In the genomic region with DNA sequence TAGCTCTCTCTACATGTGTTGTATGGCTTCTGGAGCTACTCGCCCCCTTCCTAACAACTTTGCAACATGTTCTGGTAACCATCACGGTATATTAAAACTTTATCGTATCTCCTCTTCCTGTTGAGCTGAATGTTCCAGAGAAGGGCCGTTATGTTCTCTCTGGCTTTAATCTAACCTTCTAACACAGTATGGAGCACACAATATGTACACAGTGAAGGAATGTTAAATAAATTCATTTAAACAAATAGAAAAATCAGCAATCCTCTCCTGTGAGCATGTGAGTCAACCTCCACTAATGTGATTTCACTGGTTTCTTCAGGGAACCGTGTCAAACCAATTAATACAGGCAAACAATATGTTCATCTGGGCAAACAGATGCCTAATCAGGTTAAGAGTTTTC, we compare ENCODE assay signal across 9 cellular contexts.
"Had no signal": no experiment of that assay in that cellular context is flagged by ENCODE, and none has a peak within 500 bp of the region (broad histone marks: within the 10 kb centered on the region; RNA-seq: fewer than 3 reads in every experiment).

No MANE protein-coding gene starts in this region.

- H3K4me3 Mint-ChIP-seq: mesothelial cell of epicardium had no signal

- H3K9me3 Mint-ChIP-seq: mesothelial cell of epicardium had no signal

- FAIRE-seq: colon, pancreas had no signal

- DNase-seq: activated CD4-positive, CD25-positive, alpha-beta regulatory T cell; hypothalamus; lower lobe of right lung; pancreas; stimulated activated CD4-positive, alpha-beta T cell treated with anti-CD3 and anti-CD28 coated beads, Interleukin-4, amount 100 ng/mL, for 1 hour; stimulated activated CD8-positive, alpha-beta memory T cell treated with anti-CD3 and anti-CD28 coated beads, Interleukin-4, amount 100 ng/mL, for 48 hours; stomach had no signal

- H3K4me1 Mint-ChIP-seq: mesothelial cell of epicardium had no signal

- H3K36me3 Mint-ChIP-seq: mesothelial cell of epicardium had no signal

- H3K27ac Mint-ChIP-seq: mesothelial cell of epicardium had no signal

- ATAC-seq: lower lobe of right lung, pancreas had no signal
